In genomic region chr4:146179784-146180405, GRCh38 we compare ENCODE assay signal across 19 cellular contexts. TPM values are rescaled to one million over a fixed set of nuclear protein-coding genes. Genes with fewer than 3 reads are reported as not detected.
A peak's percentile ranks its signal among the peaks of the same experiment; 100 is the strongest.
DNase-seq lines count a peak whose midpoint lies in the region; ATAC-seq, FAIRE-seq and TF ChIP-seq lines count a peak whose summit lies in the region.
"Had no signal": no experiment of that assay in that cellular context is flagged by ENCODE, and none has a peak within 500 bp of the region (broad histone marks: within the 10 kb centered on the region; RNA-seq: fewer than 3 reads in every experiment).

No MANE protein-coding gene starts in this region.

- WGBS in H9 (ENCODE audit: extremely low coverage, insufficient read length, low lambda C conversion rate), result no CpG with 5 or more reads among the region's 7 CpGs

- H3K4ac ChIP-seq in H9 (ENCODE audit: low read depth, low read length), result no peak overlapping the region

- H2BK12ac ChIP-seq in H9 (ENCODE audit: insufficient read length, low read depth, low read length), result no peak overlapping the region

- no peak overlapping the region for H4K91ac ChIP-seq in H9 (ENCODE audit: insufficient read length, low read depth, low read length)

- H3K27me3 Mint-ChIP-seq in CD4-positive, CD25-positive, alpha-beta regulatory T cell, result no peaks in the 10 kb centered on the region
- H3K27me3 Mint-ChIP-seq in astrocyte (ENCODE audit: low read depth, unreplicated experiment) (no peaks in the 10 kb centered on the region), H9 (ENCODE audit: low read depth) (no peaks in the 10 kb centered on the region)
- H3K27me3 Mint-ChIP-seq: activated B cell treated with CpG ODN at 0.5 μM for 24 hours, T-cell had no signal

- H4K20me1 ChIP-seq in astrocyte (ENCODE audit: insufficient read depth, low read length), result peaks cover 28% of the 10 kb centered on the region
- H4K20me1 ChIP-seq in H9 (ENCODE audit: control insufficient read depth, insufficient read depth, insufficient read length), result no peaks in the 10 kb centered on the region

- ATAC-seq in CD4-positive, CD25-positive, alpha-beta regulatory T cell (ENCODE audit: low read depth in 2 of 2), result no peak
- ATAC-seq: left lung, T-cell had no signal

- H2AFZ ChIP-seq in astrocyte (ENCODE audit: low read depth, low read length) (no peak overlapping the region), H9 (ENCODE audit: low read length) (no peak overlapping the region)
- H2AFZ ChIP-seq: parathyroid adenoma had no signal

- H3T11ph ChIP-seq in H9 (ENCODE audit: low read length), result no peak overlapping the region

- peaks cover 35% of the 10 kb centered on the region for H3K4me1 ChIP-seq in CD4-positive, CD25-positive, alpha-beta regulatory T cell (ENCODE audit: control insufficient read depth, insufficient read depth, low read length, poor library complexity, severe bottlenecking)
- peaks cover 4% of the 10 kb centered on the region for H3K4me1 ChIP-seq in astrocyte (ENCODE audit: insufficient read depth, low read length)
- H3K4me1 ChIP-seq in H9 (ENCODE audit: insufficient read depth, low read length), result no peaks in the 10 kb centered on the region; the same call in 1 of the 2 replicates
- H3K4me1 ChIP-seq: parathyroid adenoma had no signal

- FAIRE-seq in astrocyte (lab: Jason Lieb, UNC) (no peak), D721Med (lab: Jason Lieb, UNC) (no peak)

- peaks cover 49 to 71% (median 59%) of the 10 kb centered on the region in 4 donors for H3K4me1 Mint-ChIP-seq in CD4-positive, CD25-positive, alpha-beta regulatory T cell
- peaks cover 5% of the 10 kb centered on the region for H3K4me1 Mint-ChIP-seq in astrocyte (ENCODE audit: low read depth, unreplicated experiment)
- H3K4me1 Mint-ChIP-seq in H9, result peaks cover 37 to 38% of the 10 kb centered on the region in 2 experiments

- H4K5ac ChIP-seq in H9 (ENCODE audit: insufficient read length, low read depth, low read length), result no peak overlapping the region

- H3K4me3 Mint-ChIP-seq in CD4-positive, CD25-positive, alpha-beta regulatory T cell, result peak overlapping the region in 3 of 4 donors; percentile 15 to 39 (median 26)
- peak overlapping the region; percentile 10 for H3K4me3 Mint-ChIP-seq in astrocyte (ENCODE audit: unreplicated experiment)
- H3K4me3 Mint-ChIP-seq in H9, result no peak overlapping the region
- H3K4me3 Mint-ChIP-seq: activated B cell treated with CpG ODN at 0.5 μM for 24 hours had no signal

- no peaks in the 10 kb centered on the region for H3K27me3 ChIP-seq in CD4-positive, CD25-positive, alpha-beta regulatory T cell (ENCODE audit: control insufficient read depth, insufficient read depth, low read length)
- H3K27me3 ChIP-seq in astrocyte (ENCODE audit: insufficient read depth, low read length) (no peaks in the 10 kb centered on the region), H9 (ENCODE audit: insufficient read depth, low read length) (no peaks in the 10 kb centered on the region)
- H3K27me3 ChIP-seq: left lung, suprapubic skin had no signal

- in situ Hi-C loops in G401 (cut with HindIII; ENCODE audit: low sequenced_read_pairs), result no loop called here

- no peak for TF ChIP-seq CTCF in astrocyte (IDR thresholded peaks at IDR 0.05; ENCODE audit: insufficient read depth, low read depth, low read length)
- no peak for TF ChIP-seq CTCF in D721Med (IDR thresholded peaks at IDR 0.05; ENCODE audit: insufficient read depth, missing control alignments)
- no peak for TF ChIP-seq CTCF in H9 (conservative IDR thresholded peaks at IDR 0.05)

- no peak overlapping the region for H3K23ac ChIP-seq in H9 (ENCODE audit: insufficient read length, low read depth, low read length)

- DNase-seq in CD4-positive, CD25-positive, alpha-beta regulatory T cell, result no peak
- DNase-seq in G401 (ENCODE audit: low spot score) (peak; percentile 34), astrocyte (ENCODE audit: low read depth) (no peak), medulla oblongata (ENCODE audit: extremely low spot score) (peak; percentile 60), MV-4-11 (lab: John Stamatoyannopoulos, UW) (no peak), D721Med (ENCODE audit: insufficient read length, low spot score) (no peak), H9 (no peak)
- DNase-seq: activated B cell treated with CpG ODN at 0.5 μM for 24 hours; activated CD8-positive, alpha-beta memory T cell treated with anti-CD3 and anti-CD28 coated beads for 24 hours; KBM-7; left lung; NCI-H1417 treated with DMSO at 0.1 percent for 48 hours; T-cell had no signal

- no peak overlapping the region for H2BK20ac ChIP-seq in H9 (ENCODE audit: low read depth, low read length, poor library complexity, severe bottlenecking)

- H3K4me2 ChIP-seq in astrocyte (ENCODE audit: low read length) (no peak overlapping the region), H9 (ENCODE audit: insufficient read depth, insufficient read length, low read length) (no peak overlapping the region)

- H3K18ac ChIP-seq in H9 (ENCODE audit: insufficient read length, low read depth, low read length), result no peak overlapping the region

- no peak overlapping the region for H2BK15ac ChIP-seq in H9 (ENCODE audit: low read depth, low read length)

- H3K27ac ChIP-seq in CD4-positive, CD25-positive, alpha-beta regulatory T cell (ENCODE audit: insufficient read depth, low read length, poor library complexity, severe bottlenecking), result no peak overlapping the region
- no peak overlapping the region for H3K27ac ChIP-seq in astrocyte (ENCODE audit: low read depth, low read length)
- no peak overlapping the region for H3K27ac ChIP-seq in H9 (ENCODE audit: insufficient read length, low read depth, low read length)
- H3K27ac ChIP-seq: left lung, parathyroid adenoma, suprapubic skin had no signal

- H3K9me3 ChIP-seq in CD4-positive, CD25-positive, alpha-beta regulatory T cell (ENCODE audit: control insufficient read depth in 2 of 2, low read length in 2 of 2), result no peaks in the 10 kb centered on the region
- H3K9me3 ChIP-seq in astrocyte (ENCODE audit: insufficient read depth, low read depth, low read length) (no peaks in the 10 kb centered on the region), H9 (ENCODE audit: control insufficient read depth, low read depth, low read length) (no peaks in the 10 kb centered on the region)
- H3K9me3 ChIP-seq: HAP-1, left lung, suprapubic skin had no signal

- H3K9me3 Mint-ChIP-seq in CD4-positive, CD25-positive, alpha-beta regulatory T cell, result no peaks in the 10 kb centered on the region
- H3K9me3 Mint-ChIP-seq in astrocyte (ENCODE audit: unreplicated experiment) (no peaks in the 10 kb centered on the region), H9 (no peaks in the 10 kb centered on the region)
- H3K9me3 Mint-ChIP-seq: activated B cell treated with CpG ODN at 0.5 μM for 24 hours, T-cell had no signal

- H2AK5ac ChIP-seq in H9 (ENCODE audit: insufficient read length, low read length), result no peak overlapping the region

- H3K9ac ChIP-seq in astrocyte (ENCODE audit: low read length) (no peak overlapping the region), H9 (ENCODE audit: extremely low read depth, insufficient read length, low read length) (no peak overlapping the region)
- H3K9ac ChIP-seq: parathyroid adenoma had no signal

- no peak overlapping the region for H2BK5ac ChIP-seq in H9 (ENCODE audit: insufficient read length, low read length)

- H3K56ac ChIP-seq in H9 (ENCODE audit: insufficient read length, low read depth, low read length), result no peak overlapping the region

- peaks cover 20% of the 10 kb centered on the region for H3K36me3 ChIP-seq in CD4-positive, CD25-positive, alpha-beta regulatory T cell (ENCODE audit: control insufficient read depth, insufficient read depth, low read length)
- no peaks in the 10 kb centered on the region for H3K36me3 ChIP-seq in astrocyte (ENCODE audit: insufficient read depth, low read length)

- H2BK120ac ChIP-seq in H9 (ENCODE audit: low read depth, low read length, poor library complexity, severe bottlenecking), result no peak overlapping the region

- H3K79me2 ChIP-seq in astrocyte (ENCODE audit: insufficient read depth, low read length) (peaks cover 75% of the 10 kb centered on the region), H9 (ENCODE audit: insufficient read depth, low read length) (peaks cover 11% of the 10 kb centered on the region; the same call in 1 of the 2 replicates)

- H3K23me2 ChIP-seq in H9 (ENCODE audit: insufficient read length, low read depth, low read length, poor library complexity, severe bottlenecking), result no peaks in the 10 kb centered on the region

- H3K4me3 ChIP-seq in CD4-positive, CD25-positive, alpha-beta regulatory T cell (ENCODE audit: low read depth, low read length), result peak overlapping the region; percentile 26
- H3K4me3 ChIP-seq in astrocyte (ENCODE audit: insufficient read depth, low read depth, low read length), result no peak overlapping the region
- H3K4me3 ChIP-seq: HAP-1, left lung, skin epidermis, suprapubic skin had no signal

- H4K8ac ChIP-seq in H9 (replicated peaks; ENCODE audit: insufficient read length, low read depth, low read length), result no peak overlapping the region

- peaks cover 3% of the 10 kb centered on the region for H3K36me3 Mint-ChIP-seq in CD4-positive, CD25-positive, alpha-beta regulatory T cell
- H3K36me3 Mint-ChIP-seq in astrocyte (ENCODE audit: low read depth, unreplicated experiment), result no peaks in the 10 kb centered on the region
- H3K36me3 Mint-ChIP-seq in H9 (ENCODE audit: insufficient read depth in 1 of 3, low read depth in 3 of 3), result peaks cover 5 to 14% (median 12%) of the 10 kb centered on the region in 3 experiments; a peak in 5 of 7 replicates

- H3K79me1 ChIP-seq in H9 (ENCODE audit: insufficient read depth, low read depth, low read length, poor library complexity, severe bottlenecking), result no peaks in the 10 kb centered on the region

- peak overlapping the region in 2 of 3 donors; percentile 13 to 26 for H3K27ac Mint-ChIP-seq in CD4-positive, CD25-positive, alpha-beta regulatory T cell
- H3K27ac Mint-ChIP-seq in astrocyte (ENCODE audit: unreplicated experiment) (no peak overlapping the region), H9 (peak overlapping the region in 1 of 3 experiments; percentile 36; a peak in 1 of 7 replicates)
- H3K27ac Mint-ChIP-seq: activated B cell treated with CpG ODN at 0.5 μM for 24 hours had no signal

- no peak overlapping the region for H3K14ac ChIP-seq in H9 (ENCODE audit: insufficient read depth, low read length)

RNA-seq across cellular contexts. Expression of gene LSM6, which starts 4.4 kb away (rescaled TPM):
- total RNA-seq in CD4-positive, CD25-positive, alpha-beta regulatory T cell, result 16.8 TPM
- polyA plus RNA-seq in CD4-positive, CD25-positive, alpha-beta regulatory T cell, result 10 to 100 TPM; 64.3 to 80.9 (median 70.9) TPM
- 54.7 and 106 TPM in 2 replicates for total RNA-seq in G401 (2014; rRNA removed; shearing (Covaris generic))
- 14.1 and 18.7 TPM in 2 replicates for total RNA-seq in astrocyte
- 73.6 and 78.3 TPM in 2 replicates for total RNA-seq in H9 (2021)

RNA-seq across cellular contexts. Expression of gene REELD1, which starts 34.4 kb away (rescaled TPM):
- not detected for total RNA-seq in CD4-positive, CD25-positive, alpha-beta regulatory T cell
- polyA plus RNA-seq in CD4-positive, CD25-positive, alpha-beta regulatory T cell, result not detected
- not detected in 2 replicates for total RNA-seq in G401 (2014; rRNA removed; shearing (Covaris generic))
- total RNA-seq in astrocyte (not detected in 2 replicates), H9 (2021) (not detected in 2 replicates)
- total RNA-seq: chondrocyte, fibroblast of villous mesenchyme had no signal

Comparison
In these comparisons a context has a peak if more than half of its experiments do, and no peak if none do; other contexts are left out.
1. DNase-seq: peak in G401 (single experiment) and medulla oblongata (single experiment); none in CD4-positive, CD25-positive, alpha-beta regulatory T cell (0 of 3), astrocyte (single experiment), MV-4-11 (single experiment), D721Med (single experiment) and H9 (single experiment).
2. H3K4me3 Mint-ChIP-seq: peak in CD4-positive, CD25-positive, alpha-beta regulatory T cell (3 of 4) and astrocyte (single experiment); none in H9 (0 of 2).